In genomic region chr10:12235796-12236195, GRCh38 we compare ENCODE assay signal across 22 cellular contexts. TPM values are rescaled to one million over a fixed set of nuclear protein-coding genes. Genes with fewer than 3 reads are reported as not detected.
DNase-seq lines count a peak whose midpoint lies in the region; ATAC-seq and TF ChIP-seq lines count a peak whose summit lies in the region.
"Had no signal": no experiment of that assay in that cellular context is flagged by ENCODE, and none has a peak within 500 bp of the region (broad histone marks: within the 10 kb centered on the region; RNA-seq: fewer than 3 reads in every experiment).

No MANE protein-coding gene starts in this region.

- peaks cover 17% of the 10 kb centered on the region for H3K4me1 ChIP-seq in mesodermal cell (ENCODE audit: control insufficient read depth, insufficient read depth, low read length, poor library complexity, severe bottlenecking)
- peaks cover 11% of the 10 kb centered on the region for H3K4me1 ChIP-seq in vagina
- H3K4me1 ChIP-seq: colonic mucosa had no signal

- H3K4me3 Mint-ChIP-seq in activated T-cell treated with anti-CD3 and anti-CD28 coated beads, Interleukin-2, amount 50 U/mL, for 72 hours, result no peak overlapping the region
- H3K4me3 Mint-ChIP-seq in activated T-cell treated with anti-CD3 and anti-CD28 coated beads, Interleukin-2, amount 50 U/mL, for 24 hours, result no peak overlapping the region
- H3K4me3 Mint-ChIP-seq in effector memory CD8-positive, alpha-beta T cell, result no peak overlapping the region
- H3K4me3 Mint-ChIP-seq: CD14-positive monocyte, GM23338, WTC11 had no signal

- TF ChIP-seq CTCF in fibroblast of villous mesenchyme (IDR thresholded peaks at IDR 0.05; ENCODE audit: insufficient read depth, low read depth, low read length) (no peak), vagina (IDR thresholded peaks at IDR 0.05) (no peak)

- DNase-seq in activated T-cell treated with anti-CD3 and anti-CD28 coated beads, Interleukin-2, amount 50 U/mL, for 72 hours, result no peak
- no peak for DNase-seq in activated T-cell treated with anti-CD3 and anti-CD28 coated beads, Interleukin-2, amount 50 U/mL, for 24 hours
- peak; percentile 20 for DNase-seq in fibroblast of villous mesenchyme (ENCODE audit: low read depth)
- no peak for DNase-seq in vagina (ENCODE audit: extremely low spot score in 2 of 2)
- no peak for DNase-seq in NCI-H187 (lab: John Stamatoyannopoulos, UW)
- no peak for DNase-seq in effector memory CD8-positive, alpha-beta T cell
- DNase-seq: colonic mucosa, DMS153, KG1, kidney glomerular epithelial cell, NCI-H2081 treated with DMSO at 0.1 percent for 48 hours, NCI-H510A, SIG-M5, spleen, T-helper 2 cell, thyroid gland had no signal

- intact Hi-C loops in vagina (cut with DNase I), result no loop called here

- no peaks in the 10 kb centered on the region for H3K27me3 ChIP-seq in vagina
- H3K27me3 ChIP-seq: colonic mucosa, hepatocyte, spleen, thyroid gland had no signal

- TF ChIP-seq POLR2A in vagina (IDR thresholded peaks at IDR 0.05), result no peak

- H3K36me3 ChIP-seq in mesodermal cell (ENCODE audit: control insufficient read depth, insufficient read depth, low read length) (peaks cover 83% of the 10 kb centered on the region), vagina (peaks cover 3 to 37% of the 10 kb centered on the region in 2 donors)
- H3K36me3 ChIP-seq: colonic mucosa had no signal

- H3K9me3 ChIP-seq in mesodermal cell (ENCODE audit: control insufficient read depth, low read length) (no peaks in the 10 kb centered on the region), vagina (no peaks in the 10 kb centered on the region)
- H3K9me3 ChIP-seq: colonic mucosa, spleen, thyroid gland had no signal

- H3K27me3 Mint-ChIP-seq in activated T-cell treated with anti-CD3 and anti-CD28 coated beads, Interleukin-2, amount 50 U/mL, for 72 hours (ENCODE audit: low read depth), result no peaks in the 10 kb centered on the region
- H3K27me3 Mint-ChIP-seq in activated T-cell treated with anti-CD3 and anti-CD28 coated beads, Interleukin-2, amount 50 U/mL, for 24 hours, result no peaks in the 10 kb centered on the region
- H3K27me3 Mint-ChIP-seq in effector memory CD8-positive, alpha-beta T cell, result no peaks in the 10 kb centered on the region

- whole genome bisulfite sequencing in mesodermal cell (ENCODE audit: insufficient coverage in 2 of 2), 2 experiments, result 89 to 97% methylated on average over 4 of the region's 4 CpGs

- peaks cover 7% of the 10 kb centered on the region for H3K4me1 Mint-ChIP-seq in activated T-cell treated with anti-CD3 and anti-CD28 coated beads, Interleukin-2, amount 50 U/mL, for 72 hours (ENCODE audit: low read depth)
- peaks cover 7% of the 10 kb centered on the region for H3K4me1 Mint-ChIP-seq in activated T-cell treated with anti-CD3 and anti-CD28 coated beads, Interleukin-2, amount 50 U/mL, for 24 hours (ENCODE audit: low read depth)
- peaks cover 0 to 10% of the 10 kb centered on the region in 2 donors for H3K4me1 Mint-ChIP-seq in effector memory CD8-positive, alpha-beta T cell (ENCODE audit: low read depth in 2 of 2)
- H3K4me1 Mint-ChIP-seq: GM23338, WTC11 had no signal

- H3K9me3 Mint-ChIP-seq in activated T-cell treated with anti-CD3 and anti-CD28 coated beads, Interleukin-2, amount 50 U/mL, for 72 hours, result no peaks in the 10 kb centered on the region
- no peaks in the 10 kb centered on the region for H3K9me3 Mint-ChIP-seq in activated T-cell treated with anti-CD3 and anti-CD28 coated beads, Interleukin-2, amount 50 U/mL, for 24 hours
- H3K9me3 Mint-ChIP-seq in effector memory CD8-positive, alpha-beta T cell, result no peaks in the 10 kb centered on the region
- H3K9me3 Mint-ChIP-seq: CD14-positive monocyte, GM23338, WTC11 had no signal

- H3K27ac Mint-ChIP-seq in activated T-cell treated with anti-CD3 and anti-CD28 coated beads, Interleukin-2, amount 50 U/mL, for 72 hours, result peak overlapping the region; percentile 76
- no peak overlapping the region for H3K27ac Mint-ChIP-seq in activated T-cell treated with anti-CD3 and anti-CD28 coated beads, Interleukin-2, amount 50 U/mL, for 24 hours
- no peak overlapping the region for H3K27ac Mint-ChIP-seq in effector memory CD8-positive, alpha-beta T cell
- H3K27ac Mint-ChIP-seq: CD14-positive monocyte, GM23338 had no signal

- H3K36me3 Mint-ChIP-seq in activated T-cell treated with anti-CD3 and anti-CD28 coated beads, Interleukin-2, amount 50 U/mL, for 72 hours (ENCODE audit: insufficient read depth in 2 of 2), result peaks cover 0 to 30% of the 10 kb centered on the region in 2 donors
- peaks cover 87% of the 10 kb centered on the region for H3K36me3 Mint-ChIP-seq in activated T-cell treated with anti-CD3 and anti-CD28 coated beads, Interleukin-2, amount 50 U/mL, for 24 hours (ENCODE audit: low read depth)
- H3K36me3 Mint-ChIP-seq in effector memory CD8-positive, alpha-beta T cell (ENCODE audit: insufficient read depth), result peaks cover 84% of the 10 kb centered on the region

- no peak for ATAC-seq in activated T-cell treated with anti-CD3 and anti-CD28 coated beads, Interleukin-2, amount 50 U/mL, for 72 hours (replicated peaks in 1 of 2)
- no peak for ATAC-seq in HG03095 (IDR thresholded peaks at IDR 0.05; ENCODE audit: unreplicated experiment)
- ATAC-seq in effector memory CD8-positive, alpha-beta T cell (replicated peaks), result no peak
- ATAC-seq: GM23338, WTC11 had no signal

- H3K27ac ChIP-seq in mesodermal cell (ENCODE audit: low read depth, low read length, severe bottlenecking), result peak overlapping the region; percentile 36
- H3K27ac ChIP-seq in vagina, result peak overlapping the region; percentile 17
- H3K27ac ChIP-seq: colonic mucosa, hepatocyte, spleen had no signal

- H3K4me3 ChIP-seq in fibroblast of villous mesenchyme (ENCODE audit: low read depth, low read length) (no peak overlapping the region), mesodermal cell (ENCODE audit: extremely low read depth, insufficient read depth, low read length, poor library complexity, severe bottlenecking) (no peak overlapping the region), vagina (no peak overlapping the region)
- H3K4me3 ChIP-seq: colonic mucosa, GM23338, hepatocyte, spleen, thyroid gland had no signal

RNA-seq across cellular contexts. Expression of gene CDC123, which starts 39.8 kb away (rescaled TPM):
- 10 to 100 TPM; 84.6 to 85.4 TPM for total RNA-seq in activated T-cell treated with anti-CD3 and anti-CD28 coated beads, Interleukin-2, amount 50 U/mL, for 72 hours
- total RNA-seq in fibroblast of villous mesenchyme (124 and 143 TPM in 2 replicates), vagina (30.4 TPM)
- polyA plus RNA-seq in mesodermal cell (2013, experiment 1 of 2), result 126 TPM
- polyA plus RNA-seq in mesodermal cell (2013, experiment 2 of 2), result 122 TPM

RNA-seq across cellular contexts. Expression of gene NUDT5, which starts 40.1 kb away (rescaled TPM):
- 10 to 100 TPM; 79.3 to 94.7 TPM for total RNA-seq in activated T-cell treated with anti-CD3 and anti-CD28 coated beads, Interleukin-2, amount 50 U/mL, for 72 hours
- 59.2 and 64.1 TPM in 2 replicates for total RNA-seq in fibroblast of villous mesenchyme
- 108 TPM for polyA plus RNA-seq in mesodermal cell (2013, experiment 1 of 2)
- 104 TPM for polyA plus RNA-seq in mesodermal cell (2013, experiment 2 of 2)
- 30.7 TPM for total RNA-seq in vagina
